Comparison of ENCODE assay signal across 14 cellular contexts in genomic region chr3:179410317-179410716, GRCh38. TPM values are rescaled to one million over a fixed set of nuclear protein-coding genes. Genes with fewer than 3 reads are reported as not detected.
DNase-seq lines count a peak whose midpoint lies in the region; ATAC-seq and TF ChIP-seq lines count a peak whose summit lies in the region.
"Had no signal": no experiment of that assay in that cellular context is flagged by ENCODE, and none has a peak within 500 bp of the region (broad histone marks: within the 10 kb centered on the region; RNA-seq: fewer than 3 reads in every experiment).

No MANE protein-coding gene starts in this region.

- H3K4ac ChIP-seq in neuronal stem cell (ENCODE audit: low read length) = no peak overlapping the region

- no peaks in the 10 kb centered on the region for H3K4me1 ChIP-seq in breast epithelium
- no peaks in the 10 kb centered on the region for H3K4me1 ChIP-seq in neuronal stem cell (ENCODE audit: control insufficient read depth in 2 of 2, insufficient read depth in 1 of 2, low read depth in 1 of 2, low read length in 2 of 2)

- CTCF ChIA-PET in MCF 10A (lab: Yijun Ruan, JAX) = interaction anchor here (0.6 to 1.0 kb wide), 2 partner anchors 37 to 151 kb away, joined by 3 read pairs; no protein-coding TSS in a partner anchor

- no peak overlapping the region for H2BK5ac ChIP-seq in neuronal stem cell (ENCODE audit: low read length)

- H3K36me3 ChIP-seq in breast epithelium (no peaks in the 10 kb centered on the region), brain microvascular endothelial cell (replicated peaks) (peaks cover 14% of the 10 kb centered on the region), neuronal stem cell (replicated peaks in 1 of 2; ENCODE audit: control insufficient read depth in 2 of 2, insufficient read depth in 2 of 2, low read length in 2 of 2) (peaks cover 0 to 85% of the 10 kb centered on the region in 2 donors)

- H3K23ac ChIP-seq in neuronal stem cell (ENCODE audit: low read depth, low read length, poor library complexity) = no peak overlapping the region

- peaks cover 39% of the 10 kb centered on the region for H3K36me3 Mint-ChIP-seq in MCF 10A (ENCODE audit: insufficient read depth, unreplicated experiment)

- H2BK12ac ChIP-seq in neuronal stem cell (ENCODE audit: low read length) = no peak overlapping the region

- no peak overlapping the region for H3K14ac ChIP-seq in neuronal stem cell (ENCODE audit: low read length)

- TF ChIP-seq POLR2A in breast epithelium (IDR thresholded peaks at IDR 0.05) = no peak

- no peak for ATAC-seq in GM21381 (IDR thresholded peaks at IDR 0.05; ENCODE audit: unreplicated experiment)

- H3K27ac ChIP-seq in breast epithelium (no peak overlapping the region), brain microvascular endothelial cell (peak overlapping the region; percentile 5), neuronal stem cell (replicated peaks; ENCODE audit: low read length) (no peak overlapping the region)

- no peak overlapping the region for H4K8ac ChIP-seq in neuronal stem cell (ENCODE audit: low read depth, low read length)

- no peaks in the 10 kb centered on the region for H3K9me3 Mint-ChIP-seq in MCF 10A (ENCODE audit: unreplicated experiment)
- H3K9me3 Mint-ChIP-seq: nephron progenitor cell had no signal

- no TSS peak for BruUV-seq in MCF 10A (replicated peaks; lab: Mats Ljungman, UMichigan)

- H3K27me3 ChIP-seq in breast epithelium (no peaks in the 10 kb centered on the region), brain microvascular endothelial cell (replicated peaks) (no peaks in the 10 kb centered on the region), neuronal stem cell (ENCODE audit: control insufficient read depth in 3 of 3, insufficient read depth in 3 of 3, low read depth in 1 of 3, low read length in 3 of 3) (no peaks in the 10 kb centered on the region)

- POLR2A ChIA-PET in MCF 10A (lab: Yijun Ruan, JAX) = no interaction called here

- no peak overlapping the region for H2AFZ ChIP-seq in neuronal stem cell (ENCODE audit: low read length)

- no peak overlapping the region for H2AK5ac ChIP-seq in neuronal stem cell (ENCODE audit: low read depth, low read length)

- no peak overlapping the region for H4K91ac ChIP-seq in neuronal stem cell (ENCODE audit: low read depth, low read length, poor library complexity)

- no peaks in the 10 kb centered on the region for H3K27me3 Mint-ChIP-seq in MCF 10A (ENCODE audit: insufficient read depth, unreplicated experiment)

- intact Hi-C loops in MCF 10A (cut with micrococcal nuclease) (no loop called here), breast epithelium (cut with DNase I; ENCODE audit: low total_unique reads) (no loop called here)

- no peak overlapping the region for H3K4me3 Mint-ChIP-seq in MCF 10A (ENCODE audit: unreplicated experiment)
- H3K4me3 Mint-ChIP-seq: nephron progenitor cell had no signal

- DNase-seq in MCF 10A (ENCODE audit: unreplicated experiment) (no peak), breast epithelium (ENCODE audit: low spot score in 2 of 2) (no peak), LHCN-M2 (ENCODE audit: low read depth) (peak; percentile 45), brain microvascular endothelial cell (peak; percentile 25), NCI-H226 (no peak), neuronal stem cell (ENCODE audit: low spot score) (no peak), NCI-H1436 (lab: John Stamatoyannopoulos, UW) (no peak)
- DNase-seq: activated CD4-positive, alpha-beta T cell treated with anti-CD3 and anti-CD28 coated beads for 48 hours; activated effector memory CD4-positive, alpha-beta T cell treated with Interleukin-2 at 50 U/mL for 16 hours; caudate nucleus; NCI-H2227 treated with DMSO at 0.1 percent for 48 hours; nephron progenitor cell; stimulated activated naive CD4-positive, alpha-beta T cell had no signal

- H3K4me3 ChIP-seq in breast epithelium = no peak overlapping the region
- H3K4me3 ChIP-seq in brain microvascular endothelial cell (ENCODE audit: low read depth, low read length) = no peak overlapping the region
- H3K4me3 ChIP-seq in neuronal stem cell (ENCODE audit: low read length in 2 of 2) = no peak overlapping the region

- TF ChIP-seq CTCF in MCF 10A (IDR thresholded peaks at IDR 0.05; ENCODE audit: unreplicated experiment) = no peak
- TF ChIP-seq CTCF in breast epithelium (IDR thresholded peaks at IDR 0.05) = no peak
- peak; percentile 12 for TF ChIP-seq CTCF in brain microvascular endothelial cell (IDR thresholded peaks at IDR 0.05; ENCODE audit: low read depth, low read length, missing control alignments)

- H3K9ac ChIP-seq in neuronal stem cell (ENCODE audit: low read depth, low read length, poor library complexity) = no peak overlapping the region

- H3K79me1 ChIP-seq in neuronal stem cell (ENCODE audit: low read depth, low read length) = no peaks in the 10 kb centered on the region

- H3K4me2 ChIP-seq in neuronal stem cell (ENCODE audit: insufficient read depth, low read length, poor library complexity, severe bottlenecking) = no peak overlapping the region

- H2BK120ac ChIP-seq in neuronal stem cell (ENCODE audit: low read depth, low read length) = no peak overlapping the region

- WGBS in neuronal stem cell (ENCODE audit: extremely low coverage in 2 of 2, insufficient read length in 2 of 2, insufficient replicate concordance in 1 of 2), 2 donors = no CpG with 5 or more reads among the region's 2 CpGs

- no peak overlapping the region for H3K18ac ChIP-seq in neuronal stem cell (ENCODE audit: low read length)

- H3K27ac Mint-ChIP-seq in MCF 10A (ENCODE audit: low read depth, unreplicated experiment) = peak overlapping the region; percentile 27

- no peak overlapping the region for H2BK15ac ChIP-seq in neuronal stem cell (ENCODE audit: low read length)

- no peaks in the 10 kb centered on the region for H3K9me3 ChIP-seq in breast epithelium
- H3K9me3 ChIP-seq in neuronal stem cell (replicated peaks in 1 of 2; ENCODE audit: control insufficient read depth in 2 of 2, insufficient read depth in 1 of 2, low read depth in 1 of 2, low read length in 2 of 2) = no peaks in the 10 kb centered on the region

- in situ Hi-C loops in brain microvascular endothelial cell (cut with HindIII; ENCODE audit: low pct_ligation_motif_present, low sequenced_read_pairs) = no loop called here

- H3K4me1 Mint-ChIP-seq in MCF 10A (ENCODE audit: insufficient read depth, unreplicated experiment) = no peaks in the 10 kb centered on the region

RNA-seq across cellular contexts. Expression of gene GNB4, which starts 41.0 kb away (rescaled TPM):
- total RNA-seq in MCF 10A (2022) = 20.3 and 20.8 TPM in 2 replicates
- total RNA-seq in breast epithelium = 10 to 100 TPM; 23.8 to 38.7 (median 29.6) TPM
- 42.7 and 46.2 TPM in 2 replicates for total RNA-seq in LHCN-M2 (2014; rRNA removed)
- 14.1 TPM for polyA plus RNA-seq in LHCN-M2 (2012)
- polyA plus RNA-seq in neuronal stem cell (2013, experiment 1 of 2) = 8.6 TPM
- 8.9 TPM for polyA plus RNA-seq in neuronal stem cell (2013, experiment 2 of 2)

Comparison
In these comparisons a context has a peak if more than half of its experiments do, and no peak if none do; other contexts are left out.
1. DNase-seq: peak in LHCN-M2 (single experiment) and brain microvascular endothelial cell (single experiment); none in MCF 10A (single experiment), breast epithelium (0 of 2), NCI-H226 (single experiment), neuronal stem cell (single experiment) and NCI-H1436 (single experiment).